ENCODE assay signal across 1 cellular context in genomic region chr1:7070389-7071029, GRCh38.
A peak's percentile ranks its signal among the peaks of the same experiment; 100 is the strongest.
TF ChIP-seq lines count a peak whose summit lies in the region.

No MANE protein-coding gene starts in this region.

TF ChIP-seq in K562, 482 proteins besides CTCF, POLR2A, EP300 and RAD21 (continued from another document):
- TF ChIP-seq SIX5 (IDR thresholded peaks at IDR 0.05; ENCODE audit: borderline replicate concordance in 1 of 2, insufficient read depth in 1 of 2, low read depth in 1 of 2, low read length in 2 of 2), result no peak
- no peak for TF ChIP-seq TARDBP (IDR thresholded peaks at IDR 0.05)
- no peak for TF ChIP-seq ARID4B (CRISPR knock-in tag; IDR thresholded peaks at IDR 0.05)
- TF ChIP-seq ZNF140 (CRISPR knock-in tag; IDR thresholded peaks at IDR 0.05), result no peak
- no peak for TF ChIP-seq MEF2D (tag; conservative IDR thresholded peaks at IDR 0.05; ENCODE audit: low read depth)
- no peak for TF ChIP-seq DNMT1 (IDR thresholded peaks at IDR 0.05)
- TF ChIP-seq CREM (IDR thresholded peaks at IDR 0.05; ENCODE audit: low read depth), result 0 out of 2 replicates have a peak, but pooled peaks have one; percentile 20
- TF ChIP-seq SMC3 (conservative IDR thresholded peaks at IDR 0.05; ENCODE audit: insufficient read depth, low read depth, low read length), result peak; percentile 74
- TF ChIP-seq SREBF1 (IDR thresholded peaks at IDR 0.05; ENCODE audit: borderline replicate concordance, low read depth, low read length), result no peak
TF ChIP-seq in K562: peak in this region for 4.
